9 cellular contexts compared by ENCODE assay signal in genomic region chr17:74971842-74972106, GRCh38. TPM values are rescaled to one million over a fixed set of nuclear protein-coding genes. Genes with fewer than 3 reads are reported as not detected.
DNase-seq lines count a peak whose midpoint lies in the region; ATAC-seq and TF ChIP-seq lines count a peak whose summit lies in the region.
"Had no signal": no experiment of that assay in that cellular context is flagged by ENCODE, and none has a peak within 500 bp of the region (broad histone marks: within the 10 kb centered on the region; RNA-seq: fewer than 3 reads in every experiment).

No MANE protein-coding gene starts in this region.

- intact Hi-C loops in Caco-2 (cut with micrococcal nuclease; ENCODE audit: unreplicated experiment), result loop anchor here (1.0 kb wide), 1 partner anchor 11 kb away; no protein-coding TSS in a partner anchor
- intact Hi-C loops in left ventricle myocardium inferior (cut with micrococcal nuclease), result no loop called here
- intact Hi-C loops in psoas muscle (cut with DNase I), result no loop called here

- CTCF ChIA-PET in Caco-2 (lab: Charles Lee), result interaction anchor here (0.7 to 4.7 kb wide), 8 partner anchors 10 to 98 kb away, joined by 3 to 61 read pairs (median 4); partner anchors contain the start of genes CDR2L, FDXR and MRPL58
- CTCF ChIA-PET in T-cell (lab: Charles Lee), result interaction anchor here (0.6 to 3.6 kb wide), 3 partner anchors 10 to 212 kb away, joined by 3 to 13 read pairs (median 4); no protein-coding TSS in a partner anchor

- H3K27me3 ChIP-seq in Caco-2 (replicated peaks; ENCODE audit: control insufficient read depth, insufficient read depth, low read length), result no peaks in the 10 kb centered on the region
- H3K27me3 ChIP-seq in left ventricle myocardium inferior (ENCODE audit: low read depth), result peaks cover 27% of the 10 kb centered on the region
- peaks cover 0 to 36% (median 9%) of the 10 kb centered on the region in 3 donors for H3K27me3 ChIP-seq in psoas muscle (ENCODE audit: insufficient read depth in 3 of 3, low read length in 2 of 3)

- H3K36me3 Mint-ChIP-seq in Caco-2 (ENCODE audit: insufficient read depth, unreplicated experiment), result peaks cover 6% of the 10 kb centered on the region
- no peaks in the 10 kb centered on the region for H3K36me3 Mint-ChIP-seq in T-cell

- TF ChIP-seq CTCF in Caco-2 (IDR thresholded peaks at IDR 0.05; ENCODE audit: insufficient read depth in 1 of 2, low read depth in 1 of 2, low read length in 1 of 2, severe bottlenecking in 1 of 2, unreplicated experiment in 1 of 2) (no peak), left ventricle myocardium inferior (IDR thresholded peaks at IDR 0.05; ENCODE audit: borderline replicate concordance) (no peak), psoas muscle (IDR thresholded peaks at IDR 0.05) (no peak)

- H3K9me3 Mint-ChIP-seq in Caco-2 (ENCODE audit: unreplicated experiment) (no peaks in the 10 kb centered on the region), T-cell (no peaks in the 10 kb centered on the region)

- H3K36me3 ChIP-seq in Caco-2 (ENCODE audit: control insufficient read depth, insufficient read depth, low read length) (no peaks in the 10 kb centered on the region), left ventricle myocardium inferior (no peaks in the 10 kb centered on the region), psoas muscle (ENCODE audit: insufficient read depth in 1 of 2, low read depth in 1 of 2) (no peaks in the 10 kb centered on the region)

- DNase-seq in Caco-2 (peak in 1 of 2 experiments; percentile 28), T-cell (no peak), left ventricle myocardium inferior (no peak), psoas muscle (no peak), H4 (ENCODE audit: low spot score) (no peak), OCI-M1 (lab: John Stamatoyannopoulos, UW) (no peak)
- DNase-seq in central memory CD4-positive, alpha-beta T cell, result no peak
- DNase-seq: SW 1271 had no signal

- no TSS peak for BruUV-seq in Caco-2 (replicated peaks; lab: Mats Ljungman, UMichigan)

- WGBS in psoas muscle, 3 donors, result 22 to 43% (median 23%) methylated on average over 8 to 9 of the region's 9 CpGs

- peaks cover 2% of the 10 kb centered on the region for H3K27me3 Mint-ChIP-seq in Caco-2 (ENCODE audit: insufficient read depth, unreplicated experiment)
- peaks cover 0 to 19% of the 10 kb centered on the region in 2 donors for H3K27me3 Mint-ChIP-seq in T-cell

- H3K4me3 ChIP-seq in Caco-2 (ENCODE audit: low read depth, low read length) (peak overlapping the region; percentile 90), left ventricle myocardium inferior (peak overlapping the region; percentile 86), psoas muscle (peak overlapping the region; percentile 68)

- peak overlapping the region; percentile 82 for H3K27ac ChIP-seq in left ventricle myocardium inferior (replicated peaks)
- H3K27ac ChIP-seq in psoas muscle, result no peak overlapping the region

- POLR2A ChIA-PET in Caco-2 (lab: Charles Lee), result interaction anchor here (1.1 to 2.6 kb wide), 5 partner anchors 10 to 99 kb away, joined by 3 to 19 read pairs (median 7); partner anchors contain the start of genes CDR2L, FDXR and MRPL58
- POLR2A ChIA-PET in T-cell (lab: Charles Lee), result interaction anchor here in 1 of 2 donors (0.5 kb wide), 1 partner anchor 404 kb away, joined by 8 read pairs; no protein-coding TSS in a partner anchor

- ATAC-seq in T-cell (replicated peaks in 1 of 4) (no peak), psoas muscle (peak in 1 of 4 donors; percentile 28), GM21447 (IDR thresholded peaks at IDR 0.05; ENCODE audit: unreplicated experiment) (no peak)

- H3K9me3 ChIP-seq in Caco-2 (no peaks in the 10 kb centered on the region), left ventricle myocardium inferior (replicated peaks) (no peaks in the 10 kb centered on the region), psoas muscle (no peaks in the 10 kb centered on the region)

- H3K4me3 Mint-ChIP-seq in Caco-2 (ENCODE audit: unreplicated experiment), result peak overlapping the region; percentile 84
- peak overlapping the region; percentile 72 to 96 (median 82) for H3K4me3 Mint-ChIP-seq in T-cell

- peaks cover 36% of the 10 kb centered on the region for H3K4me1 ChIP-seq in Caco-2
- peaks cover 40% of the 10 kb centered on the region for H3K4me1 ChIP-seq in left ventricle myocardium inferior
- H3K4me1 ChIP-seq in psoas muscle, result no peaks in the 10 kb centered on the region

- H3K27ac Mint-ChIP-seq in Caco-2 (ENCODE audit: unreplicated experiment) (no peak overlapping the region), T-cell (no peak overlapping the region)

- H3K4me1 Mint-ChIP-seq in Caco-2 (ENCODE audit: low read depth, unreplicated experiment) (peaks cover 28% of the 10 kb centered on the region), T-cell (peaks cover 6 to 13% (median 6%) of the 10 kb centered on the region in 3 donors)

RNA-seq across cellular contexts. Expression of gene HID1, which starts 0.8 kb away (rescaled TPM):
- total RNA-seq in Caco-2 (2022) (29.8 and 30.4 TPM in 2 replicates), T-cell (10 to 100 TPM; 12.7 to 21.0 (median 14.5) TPM), left ventricle myocardium inferior (7.2 TPM), psoas muscle (10 to 100 TPM in 1 of 4 donors, 1 to 10 TPM in 3; 1.7 to 10.4 (median 2.8) TPM)
- 1 to 10 TPM; 2.3 to 4.8 (median 2.3) TPM for polyA plus RNA-seq in psoas muscle
- 0.15 TPM in 1 of 2 replicates, not detected in the other for total RNA-seq in H4 (2014; rRNA removed; shearing (Covaris generic))

RNA-seq across cellular contexts. Expression of gene CDR2L, which starts 15.7 kb away (rescaled TPM):
- total RNA-seq in Caco-2 (2022), result 30.9 and 31.6 TPM in 2 replicates
- under 1 TPM in 4 of 5 donors, not detected in 1; 0.12 to 0.29 (median 0.19) TPM for total RNA-seq in T-cell
- 17.4 TPM for total RNA-seq in left ventricle myocardium inferior
- total RNA-seq in psoas muscle, result 1 to 10 TPM; 1.4 to 3.4 (median 2.7) TPM
- 1 to 10 TPM; 1.3 to 1.7 (median 1.5) TPM for polyA plus RNA-seq in psoas muscle
- 3.3 and 5.8 TPM in 2 replicates for total RNA-seq in H4 (2014; rRNA removed; shearing (Covaris generic))

RNA-seq across cellular contexts. Expression of gene OTOP3, which starts 36.1 kb away (rescaled TPM):
- total RNA-seq in Caco-2 (2022) (not detected in 2 replicates), T-cell (not detected), left ventricle myocardium inferior (not detected), psoas muscle (not detected)
- polyA plus RNA-seq in psoas muscle, result under 1 TPM in 1 of 3 donors, not detected in 2; 0.04 TPM
- total RNA-seq in H4 (2014; rRNA removed; shearing (Covaris generic)), result not detected in 2 replicates

RNA-seq across cellular contexts. Expression of gene MRPL58, which starts 40.7 kb away (rescaled TPM):
- 61.0 and 61.8 TPM in 2 replicates for total RNA-seq in Caco-2 (2022)
- 10 to 100 TPM; 15.6 to 30.6 (median 26.6) TPM for total RNA-seq in T-cell
- 50.6 TPM for total RNA-seq in left ventricle myocardium inferior
- total RNA-seq in psoas muscle, result 10 to 100 TPM; 50.4 to 70.6 (median 59.2) TPM
- 10 to 100 TPM; 64.1 to 80.6 (median 76.2) TPM for polyA plus RNA-seq in psoas muscle
- total RNA-seq in H4 (2014; rRNA removed; shearing (Covaris generic)), result 89.4 and 107 TPM in 2 replicates

RNA-seq across cellular contexts. Expression of gene OTOP2, which starts 47.7 kb away (rescaled TPM):
- not detected in 2 replicates for total RNA-seq in Caco-2 (2022)
- total RNA-seq in T-cell, result not detected
- total RNA-seq in left ventricle myocardium inferior, result not detected
- not detected for total RNA-seq in psoas muscle
- not detected for polyA plus RNA-seq in psoas muscle
- total RNA-seq in H4 (2014; rRNA removed; shearing (Covaris generic)), result not detected in 2 replicates
